Comparison of ENCODE assay signal across 2 cellular contexts in the genomic region with DNA sequence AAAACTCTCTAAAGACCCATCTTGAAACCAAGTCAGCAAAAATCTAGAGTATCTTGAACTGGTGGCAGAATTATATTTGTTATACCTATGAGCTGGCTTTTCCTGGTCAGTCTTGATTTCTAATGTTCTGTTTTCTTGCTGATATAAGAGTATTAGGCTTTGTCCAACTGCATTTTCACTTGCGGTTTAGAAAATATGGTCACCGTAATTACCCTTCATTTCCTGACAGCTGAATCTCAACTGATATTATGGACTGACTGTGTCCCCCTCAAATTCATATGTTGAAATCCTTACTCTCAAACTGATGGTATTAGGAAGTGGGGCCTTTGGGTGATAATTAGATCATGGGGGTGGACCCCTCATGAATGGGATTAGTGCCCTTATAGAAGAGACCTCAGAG.
A peak's percentile ranks its signal among the peaks of the same experiment; 100 is the strongest.
TF ChIP-seq lines count a peak whose summit lies in the region.

No MANE protein-coding gene starts in this region.

TF ChIP-seq in HepG2, 621 proteins besides CTCF, POLR2A, EP300 and RAD21 (continued from another document):
- TF ChIP-seq MNT (IDR thresholded peaks at IDR 0.05) (no peak), PHF21A (CRISPR knock-in tag; IDR thresholded peaks at IDR 0.05) (0 out of 2 replicates have a peak, but pooled peaks have one; percentile 3), PITX1 (CRISPR knock-in tag; IDR thresholded peaks at IDR 0.05) (no peak), SETDB1 (CRISPR knock-in tag; IDR thresholded peaks at IDR 0.05; ENCODE audit: borderline replicate concordance) (no peak), ZNF264 (CRISPR knock-in tag; IDR thresholded peaks at IDR 0.05) (0 out of 2 replicates have a peak, but pooled peaks have one; percentile 49), HOXA7 (CRISPR knock-in tag; IDR thresholded peaks at IDR 0.05) (no peak), ZNF354B (CRISPR knock-in tag; IDR thresholded peaks at IDR 0.05) (no peak), ZNF256 (CRISPR knock-in tag; conservative IDR thresholded peaks at IDR 0.05) (no peak), ZNF691 (CRISPR knock-in tag; IDR thresholded peaks at IDR 0.05; ENCODE audit: borderline replicate concordance, low read depth) (no peak), ZBTB38 (CRISPR knock-in tag; IDR thresholded peaks at IDR 0.05) (no peak), ZNF230 (CRISPR knock-in tag; IDR thresholded peaks at IDR 0.05) (no peak), ZNF430 (CRISPR knock-in tag; IDR thresholded peaks at IDR 0.05) (no peak), ZBTB3 (CRISPR knock-in tag; IDR thresholded peaks at IDR 0.05; ENCODE audit: borderline replicate concordance, low read depth) (no peak), ATF7 (IDR thresholded peaks at IDR 0.05) (no peak), ATF7 (CRISPR knock-in tag; IDR thresholded peaks at IDR 0.05) (no peak)
- TF ChIP-seq, protein P1, sequence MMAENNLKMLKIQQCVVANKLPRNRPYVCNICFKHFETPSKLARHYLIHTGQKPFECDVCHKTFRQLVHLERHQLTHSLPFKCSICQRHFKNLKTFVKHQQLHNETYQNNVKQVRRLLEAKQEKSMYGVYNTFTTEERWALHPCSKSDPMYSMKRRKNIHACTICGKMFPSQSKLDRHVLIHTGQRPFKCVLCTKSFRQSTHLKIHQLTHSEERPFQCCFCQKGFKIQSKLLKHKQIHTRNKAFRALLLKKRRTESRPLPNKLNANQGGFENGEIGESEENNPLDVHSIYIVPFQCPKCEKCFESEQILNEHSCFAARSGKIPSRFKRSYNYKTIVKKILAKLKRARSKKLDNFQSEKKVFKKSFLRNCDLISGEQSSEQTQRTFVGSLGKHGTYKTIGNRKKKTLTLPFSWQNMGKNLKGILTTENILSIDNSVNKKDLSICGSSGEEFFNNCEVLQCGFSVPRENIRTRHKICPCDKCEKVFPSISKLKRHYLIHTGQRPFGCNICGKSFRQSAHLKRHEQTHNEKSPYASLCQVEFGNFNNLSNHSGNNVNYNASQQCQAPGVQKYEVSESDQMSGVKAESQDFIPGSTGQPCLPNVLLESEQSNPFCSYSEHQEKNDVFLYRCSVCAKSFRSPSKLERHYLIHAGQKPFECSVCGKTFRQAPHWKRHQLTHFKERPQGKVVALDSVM (CRISPR knock-in tag; IDR thresholded peaks at IDR 0.05), result no peak
- TF ChIP-seq, protein P2, sequence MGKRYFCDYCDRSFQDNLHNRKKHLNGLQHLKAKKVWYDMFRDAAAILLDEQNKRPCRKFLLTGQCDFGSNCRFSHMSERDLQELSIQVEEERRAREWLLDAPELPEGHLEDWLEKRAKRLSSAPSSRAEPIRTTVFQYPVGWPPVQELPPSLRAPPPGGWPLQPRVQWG (CRISPR knock-in tag; IDR thresholded peaks at IDR 0.05; ENCODE audit: borderline replicate concordance, low read depth), result no peak

TF ChIP-seq in WTC11, 78 proteins besides CTCF, POLR2A, EP300 and RAD21 (continued from another document):
- TF ChIP-seq, protein P3, sequence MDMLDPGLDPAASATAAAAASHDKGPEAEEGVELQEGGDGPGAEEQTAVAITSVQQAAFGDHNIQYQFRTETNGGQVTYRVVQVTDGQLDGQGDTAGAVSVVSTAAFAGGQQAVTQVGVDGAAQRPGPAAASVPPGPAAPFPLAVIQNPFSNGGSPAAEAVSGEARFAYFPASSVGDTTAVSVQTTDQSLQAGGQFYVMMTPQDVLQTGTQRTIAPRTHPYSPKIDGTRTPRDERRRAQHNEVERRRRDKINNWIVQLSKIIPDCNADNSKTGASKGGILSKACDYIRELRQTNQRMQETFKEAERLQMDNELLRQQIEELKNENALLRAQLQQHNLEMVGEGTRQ (CRISPR knock-in tag; IDR thresholded peaks at IDR 0.05), result no peak
- TF ChIP-seq, protein P4, sequence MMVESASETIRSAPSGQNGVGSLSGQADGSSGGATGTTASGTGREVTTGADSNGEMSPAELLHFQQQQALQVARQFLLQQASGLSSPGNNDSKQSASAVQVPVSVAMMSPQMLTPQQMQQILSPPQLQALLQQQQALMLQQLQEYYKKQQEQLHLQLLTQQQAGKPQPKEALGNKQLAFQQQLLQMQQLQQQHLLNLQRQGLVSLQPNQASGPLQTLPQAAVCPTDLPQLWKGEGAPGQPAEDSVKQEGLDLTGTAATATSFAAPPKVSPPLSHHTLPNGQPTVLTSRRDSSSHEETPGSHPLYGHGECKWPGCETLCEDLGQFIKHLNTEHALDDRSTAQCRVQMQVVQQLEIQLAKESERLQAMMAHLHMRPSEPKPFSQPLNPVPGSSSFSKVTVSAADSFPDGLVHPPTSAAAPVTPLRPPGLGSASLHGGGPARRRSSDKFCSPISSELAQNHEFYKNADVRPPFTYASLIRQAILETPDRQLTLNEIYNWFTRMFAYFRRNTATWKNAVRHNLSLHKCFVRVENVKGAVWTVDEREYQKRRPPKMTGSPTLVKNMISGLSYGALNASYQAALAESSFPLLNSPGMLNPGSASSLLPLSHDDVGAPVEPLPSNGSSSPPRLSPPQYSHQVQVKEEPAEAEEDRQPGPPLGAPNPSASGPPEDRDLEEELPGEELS (CRISPR knock-in tag; IDR thresholded peaks at IDR 0.05), result no peak
- no peak for TF ChIP-seq EMX1 (CRISPR knock-in tag; IDR thresholded peaks at IDR 0.05)
